9 cellular contexts compared by ENCODE assay signal in the genomic region with DNA sequence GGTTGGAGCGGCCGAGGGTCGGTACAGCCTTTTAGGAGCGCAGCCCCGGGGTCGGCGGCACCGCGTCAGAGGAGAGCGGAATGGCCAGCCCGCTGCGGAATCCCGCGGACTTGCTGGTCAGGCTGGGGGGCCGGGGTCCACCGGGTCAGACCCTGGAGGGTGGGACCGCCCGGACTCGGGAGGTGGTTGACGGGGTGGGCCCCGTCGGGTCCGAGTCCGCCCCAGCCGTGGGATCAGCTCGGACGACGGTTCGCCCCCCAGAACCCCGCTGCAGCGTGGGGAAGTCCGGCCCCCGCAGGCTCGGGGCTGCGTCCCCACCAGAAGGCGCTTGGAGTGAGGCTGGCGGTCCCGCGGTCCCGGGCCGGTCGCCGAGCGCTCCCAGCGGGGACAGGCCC. TPM values are rescaled to one million over a fixed set of nuclear protein-coding genes. Genes with fewer than 3 reads are reported as not detected.
DNase-seq lines count a peak whose midpoint lies in the region; ATAC-seq and TF ChIP-seq lines count a peak whose summit lies in the region.
"Had no signal": no experiment of that assay in that cellular context is flagged by ENCODE, and none has a peak within 500 bp of the region (broad histone marks: within the 10 kb centered on the region; RNA-seq: fewer than 3 reads in every experiment).

No MANE protein-coding gene starts in this region.

- H3K27ac ChIP-seq in BLaER1 treated with 17β-estradiol and CSF1 and Interleukin-3, amounts not matched to agents 10 nM and 100 nM = peak overlapping the region in 3 of 11 experiments; percentile 28 to 84 (median 72); a peak in 3 of 22 replicates
- H3K27ac ChIP-seq in MM.1S (ENCODE audit: low read length) = no peak overlapping the region
- no peak overlapping the region for H3K27ac ChIP-seq in effector memory CD4-positive, alpha-beta T cell (ENCODE audit: insufficient read depth, low read length, poor library complexity, severe bottlenecking)
- no peak overlapping the region for H3K27ac ChIP-seq in osteoblast (ENCODE audit: low read depth, low read length)

- DNase-seq in MM.1S (no peak), osteoblast (ENCODE audit: insufficient read length, low spot score, missing footprints) (no peak), SW 1271 (lab: John Stamatoyannopoulos, UW) (no peak), NCI-H524 (lab: John Stamatoyannopoulos, UW) (no peak)
- no peak for DNase-seq in effector memory CD4-positive, alpha-beta T cell
- DNase-seq: NCI-H2227 treated with DMSO at 0.1 percent for 48 hours had no signal

- no peaks in the 10 kb centered on the region; a peak in 3 of 22 replicates for H3K9me3 ChIP-seq in BLaER1 treated with 17β-estradiol and CSF1 and Interleukin-3, amounts not matched to agents 10 nM and 100 nM (replicated peaks in 1 of 11)
- H3K9me3 ChIP-seq in MM.1S (replicated peaks; ENCODE audit: insufficient read depth, low read length) = no peaks in the 10 kb centered on the region
- H3K9me3 ChIP-seq in effector memory CD4-positive, alpha-beta T cell (ENCODE audit: control insufficient read depth, low read length) = no peaks in the 10 kb centered on the region
- no peaks in the 10 kb centered on the region for H3K9me3 ChIP-seq in osteoblast (ENCODE audit: low read depth, low read length)

- peaks cover 35 to 88% (median 80%) of the 10 kb centered on the region in 10 experiments for H3K4me1 ChIP-seq in BLaER1 treated with 17β-estradiol and CSF1 and Interleukin-3, amounts not matched to agents 10 nM and 100 nM
- H3K4me1 ChIP-seq in MM.1S (ENCODE audit: low read length) (no peaks in the 10 kb centered on the region), osteoblast (ENCODE audit: insufficient read depth, low read length) (no peaks in the 10 kb centered on the region)
- H3K4me1 ChIP-seq in effector memory CD4-positive, alpha-beta T cell (ENCODE audit: control insufficient read depth, insufficient read depth, low read length, poor library complexity, severe bottlenecking) = peaks cover 15% of the 10 kb centered on the region

- H3K79me2 ChIP-seq in MM.1S (ENCODE audit: low read length) (no peaks in the 10 kb centered on the region), osteoblast (ENCODE audit: insufficient read depth, low read length) (no peaks in the 10 kb centered on the region)

- no peaks in the 10 kb centered on the region for H3F3A ChIP-seq in MM.1S (ENCODE audit: insufficient read depth, low read length)

- peak overlapping the region; percentile 56 to 73 (median 64); a peak in 19 of 20 replicates for H3K4me3 ChIP-seq in BLaER1 treated with 17β-estradiol and CSF1 and Interleukin-3, amounts not matched to agents 10 nM and 100 nM
- peak overlapping the region; percentile 69 for H3K4me3 ChIP-seq in MM.1S (ENCODE audit: low read length)
- H3K4me3 ChIP-seq in effector memory CD4-positive, alpha-beta T cell (ENCODE audit: insufficient read depth, low read depth, low read length, poor library complexity, severe bottlenecking) = peak overlapping the region; percentile 50
- peak overlapping the region; percentile 65 for H3K4me3 ChIP-seq in osteoblast (ENCODE audit: insufficient read depth, low read length)

- H3K4me2 ChIP-seq in BLaER1 treated with 17β-estradiol and CSF1 and Interleukin-3, amounts not matched to agents 10 nM and 100 nM = peak overlapping the region; percentile 85 to 99 (median 93)
- peak overlapping the region; percentile 68; the same call in 1 of the 2 replicates for H3K4me2 ChIP-seq in MM.1S (ENCODE audit: low read depth, low read length)
- peak overlapping the region; percentile 23 for H3K4me2 ChIP-seq in osteoblast (ENCODE audit: insufficient read depth, low read length)

- no peaks in the 10 kb centered on the region for H3K36me3 ChIP-seq in BLaER1 treated with 17β-estradiol and CSF1 and Interleukin-3, amounts not matched to agents 10 nM and 100 nM
- no peaks in the 10 kb centered on the region for H3K36me3 ChIP-seq in MM.1S (replicated peaks; ENCODE audit: insufficient read depth, low read length)
- no peaks in the 10 kb centered on the region for H3K36me3 ChIP-seq in effector memory CD4-positive, alpha-beta T cell (ENCODE audit: control insufficient read depth, insufficient read depth, low read length)
- H3K36me3 ChIP-seq in osteoblast (ENCODE audit: insufficient read depth, low read length) = no peaks in the 10 kb centered on the region

- peak overlapping the region; percentile 58; the same call in 1 of the 2 replicates for H2AFZ ChIP-seq in MM.1S (ENCODE audit: low read length)
- H2AFZ ChIP-seq in osteoblast (ENCODE audit: low read length) = no peak overlapping the region

- peak overlapping the region in 10 of 11 experiments; percentile 12 to 87 (median 75); a peak in 16 of 22 replicates for H3K9ac ChIP-seq in BLaER1 treated with 17β-estradiol and CSF1 and Interleukin-3, amounts not matched to agents 10 nM and 100 nM
- H3K9ac ChIP-seq in MM.1S (ENCODE audit: low read length) = no peak overlapping the region; the same call in 1 of the 2 replicates

- no peaks in the 10 kb centered on the region for H3K9me2 ChIP-seq in MM.1S (replicated peaks; ENCODE audit: insufficient read depth, low read length)

- H3K27me3 ChIP-seq in BLaER1 treated with 17β-estradiol and CSF1 and Interleukin-3, amounts not matched to agents 10 nM and 100 nM = peaks cover 23 to 49% (median 35%) of the 10 kb centered on the region in 11 experiments
- H3K27me3 ChIP-seq in MM.1S (replicated peaks; ENCODE audit: insufficient read depth, low read length) (peaks cover 14% of the 10 kb centered on the region), osteoblast (ENCODE audit: insufficient read depth, low read length) (peaks cover 13% of the 10 kb centered on the region)
- H3K27me3 ChIP-seq in effector memory CD4-positive, alpha-beta T cell (replicated peaks; ENCODE audit: control insufficient read depth, insufficient read depth, low read length, poor library complexity, severe bottlenecking) = no peaks in the 10 kb centered on the region

- TF ChIP-seq CTCF in MM.1S (IDR thresholded peaks at IDR 0.05; ENCODE audit: low read length) = no peak
- no peak for TF ChIP-seq CTCF in osteoblast (IDR thresholded peaks at IDR 0.05; ENCODE audit: extremely low read depth, low read depth, low read length)

- ATAC-seq in HG03342 (IDR thresholded peaks at IDR 0.05; ENCODE audit: unreplicated experiment) (no peak), HG02884 (IDR thresholded peaks at IDR 0.05; ENCODE audit: unreplicated experiment) (no peak)

- H4K20me1 ChIP-seq in BLaER1 treated with 17β-estradiol and CSF1 and Interleukin-3, amounts not matched to agents 10 nM and 100 nM = peaks cover 0 to 36% (median 10%) of the 10 kb centered on the region in 11 experiments; a peak in 12 of 22 replicates
- H4K20me1 ChIP-seq in MM.1S (ENCODE audit: insufficient read depth, low read length) = no peaks in the 10 kb centered on the region
- H4K20me1 ChIP-seq in osteoblast (ENCODE audit: insufficient read depth, low read length) = no peaks in the 10 kb centered on the region

RNA-seq across cellular contexts. Expression of gene ADM2, which starts 0.3 kb away (rescaled TPM):
- total RNA-seq in osteoblast = 9.1 and 9.4 TPM in 2 replicates

RNA-seq across cellular contexts. Expression of gene MIOX, which starts 5.6 kb away (rescaled TPM):
- under 0.01 TPM in 1 of 2 replicates, not detected in the other for total RNA-seq in osteoblast

RNA-seq across cellular contexts. Expression of gene SBF1, which starts 6.2 kb away (rescaled TPM):
- 74.3 and 93.0 TPM in 2 replicates for total RNA-seq in osteoblast

RNA-seq across cellular contexts. Expression of gene LMF2, which starts 26.5 kb away (rescaled TPM):
- total RNA-seq in osteoblast = 56.8 and 60.7 TPM in 2 replicates

RNA-seq across cellular contexts. Expression of gene NCAPH2, which starts 27.0 kb away (rescaled TPM):
- 24.2 and 27.5 TPM in 2 replicates for total RNA-seq in osteoblast

Comparison
In these comparisons a context has a peak if more than half of its experiments do, and no peak if none do; other contexts are left out.
1. H3K4me2 ChIP-seq: peak in every context shown above with its lines; median percentile 93 in BLaER1 treated with 17β-estradiol and CSF1 and Interleukin-3, amounts not matched to agents 10 nM and 100 nM; 68 in MM.1S; 23 in osteoblast.